In genomic region chr17:76681222-76682137, GRCh38 we compare ENCODE assay signal across 1 cellular context.
TF ChIP-seq lines count a peak whose summit lies in the region.

No MANE protein-coding gene starts in this region.

TF ChIP-seq in GM12878, 131 proteins besides CTCF, POLR2A, EP300 and RAD21:
- TF ChIP-seq RUNX3 (IDR thresholded peaks at IDR 0.05; ENCODE audit: low read length): 0 out of 2 replicates have a peak, but pooled peaks have one; percentile 9
- no peak for TF ChIP-seq TCF7 (IDR thresholded peaks at IDR 0.05; ENCODE audit: borderline replicate concordance)
- TF ChIP-seq KAT2A (conservative IDR thresholded peaks at IDR 0.05; ENCODE audit: control insufficient read depth, low read depth, low read length): no peak
- TF ChIP-seq SMC3 (IDR thresholded peaks at IDR 0.05; ENCODE audit: borderline replicate concordance, low read length): peak; percentile 64
- TF ChIP-seq CREB1 (IDR thresholded peaks at IDR 0.05; ENCODE audit: low read depth): no peak
- TF ChIP-seq ZBTB33 (IDR thresholded peaks at IDR 0.05): no peak
- TF ChIP-seq IKZF1 (conservative IDR thresholded peaks at IDR 0.05): no peak
- no peak for TF ChIP-seq ZNF622 (IDR thresholded peaks at IDR 0.05)
- peak; percentile 52; the same call in 1 of the 2 replicates for TF ChIP-seq YY1 (IDR thresholded peaks at IDR 0.05; ENCODE audit: low read depth, low read length)
- TF ChIP-seq RFX5 (IDR thresholded peaks at IDR 0.05; ENCODE audit: low read depth, low read length): no peak
- no peak for TF ChIP-seq GATAD2B (conservative IDR thresholded peaks at IDR 0.05; ENCODE audit: low read depth)
- TF ChIP-seq RAD51 (IDR thresholded peaks at IDR 0.05): no peak
- TF ChIP-seq BHLHE40 (IDR thresholded peaks at IDR 0.05; ENCODE audit: borderline replicate concordance in 1 of 2, low read depth in 2 of 2, low read length in 1 of 2): peak in 1 of 2 experiments; percentile 31; a peak in 1 of 4 replicates
- TF ChIP-seq, protein P1, sequence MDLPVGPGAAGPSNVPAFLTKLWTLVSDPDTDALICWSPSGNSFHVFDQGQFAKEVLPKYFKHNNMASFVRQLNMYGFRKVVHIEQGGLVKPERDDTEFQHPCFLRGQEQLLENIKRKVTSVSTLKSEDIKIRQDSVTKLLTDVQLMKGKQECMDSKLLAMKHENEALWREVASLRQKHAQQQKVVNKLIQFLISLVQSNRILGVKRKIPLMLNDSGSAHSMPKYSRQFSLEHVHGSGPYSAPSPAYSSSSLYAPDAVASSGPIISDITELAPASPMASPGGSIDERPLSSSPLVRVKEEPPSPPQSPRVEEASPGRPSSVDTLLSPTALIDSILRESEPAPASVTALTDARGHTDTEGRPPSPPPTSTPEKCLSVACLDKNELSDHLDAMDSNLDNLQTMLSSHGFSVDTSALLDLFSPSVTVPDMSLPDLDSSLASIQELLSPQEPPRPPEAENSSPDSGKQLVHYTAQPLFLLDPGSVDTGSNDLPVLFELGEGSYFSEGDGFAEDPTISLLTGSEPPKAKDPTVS (IDR thresholded peaks at IDR 0.05; ENCODE audit: low read depth, low read length): no peak
- TF ChIP-seq POLR2AphosphoS2 (IDR thresholded peaks at IDR 0.05; ENCODE audit: low read depth, low read length): no peak
- TF ChIP-seq MEF2B (IDR thresholded peaks at IDR 0.05; ENCODE audit: partially characterized antibody, poor library complexity, severe bottlenecking): no peak
- TF ChIP-seq IRF4 (IDR thresholded peaks at IDR 0.05; ENCODE audit: low read depth, low read length): no peak
